Comparison of ENCODE assay signal across 16 cellular contexts in the genomic region with DNA sequence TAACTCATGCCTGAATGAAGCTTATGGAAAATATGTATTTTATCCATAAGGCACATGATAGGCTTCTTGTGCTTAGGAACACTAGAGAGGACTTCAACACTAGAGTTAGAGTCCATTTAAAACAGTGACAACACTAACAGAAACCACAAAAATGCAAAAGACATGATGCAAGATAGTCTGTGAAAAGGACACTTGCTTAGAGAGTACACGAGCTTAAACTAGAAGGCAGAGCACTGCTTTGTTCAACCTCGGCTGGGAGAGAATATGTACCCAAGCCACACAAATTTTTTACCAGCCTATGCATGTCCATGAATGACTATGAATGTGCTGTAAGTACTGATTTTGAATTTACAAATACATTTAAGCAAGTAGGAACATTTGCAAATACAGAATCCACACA.
A peak's percentile ranks its signal among the peaks of the same experiment; 100 is the strongest.
DNase-seq lines count a peak whose midpoint lies in the region; ATAC-seq and TF ChIP-seq lines count a peak whose summit lies in the region.
"Had no signal": no experiment of that assay in that cellular context is flagged by ENCODE, and none has a peak within 500 bp of the region (broad histone marks: within the 10 kb centered on the region; RNA-seq: fewer than 3 reads in every experiment).

No MANE protein-coding gene starts in this region.

- H3K79me2 ChIP-seq in PC-3 (ENCODE audit: low read length) = no peaks in the 10 kb centered on the region

- no peak for ATAC-seq in PC-3
- ATAC-seq: activated CD4-positive, alpha-beta T cell treated with anti-CD3 and anti-CD28 coated beads for 36 hours; effector memory CD8-positive, alpha-beta T cell had no signal

- peaks cover 9% of the 10 kb centered on the region for H3K27me3 Mint-ChIP-seq in chondrocyte (ENCODE audit: low read depth)

- no peak overlapping the region for H3K4me2 ChIP-seq in PC-3 (ENCODE audit: low read length)

- CTCF ChIA-PET in PC-3 (lab: Charles Lee) = no interaction called here

- H3F3A ChIP-seq in PC-3 (ENCODE audit: low read length, unreplicated experiment) = no peaks in the 10 kb centered on the region

- POLR2A ChIA-PET in PC-3 (lab: Charles Lee; ENCODE audit: unreplicated experiment) = no interaction called here

- no peak overlapping the region for H3K4me3 ChIP-seq in PC-3 (ENCODE audit: low read length)

- no peak overlapping the region for H3K9ac ChIP-seq in PC-3 (ENCODE audit: low read length)

- DNase-seq in GM03348 (ENCODE audit: low spot score) (peak; percentile 22), PC-3 (peak; percentile 10), chondrocyte (ENCODE audit: low spot score) (no peak), kidney tubule cell (ENCODE audit: low spot score) (peak; percentile 52), NCI-H2171 treated with DMSO at 0.1 percent for 48 hours (lab: John Stamatoyannopoulos, UW) (no peak)
- no peak for DNase-seq in activated CD4-positive, alpha-beta T cell treated with anti-CD3 and anti-CD28 coated beads for 48 hours
- DNase-seq in stimulated activated CD8-positive, alpha-beta memory T cell treated with anti-CD3 and anti-CD28 coated beads, Interleukin-4, amount 100 ng/mL, for 48 hours = no peak
- DNase-seq in stimulated activated CD4-positive, alpha-beta T cell treated with anti-CD3 and anti-CD28 coated beads, Interleukin-2, amount 100 ng/mL, for 24 hours = no peak
- DNase-seq: activated CD4-positive, alpha-beta T cell treated with anti-CD3 and anti-CD28 coated beads for 36 hours; activated naive CD4-positive, alpha-beta T cell treated with anti-CD3 and anti-CD28 coated beads, Interleukin-2, amount 50 U/mL, for 16 hours; effector memory CD8-positive, alpha-beta T cell; GOT3; immature natural killer cell; mesendoderm; SHP77 treated with DMSO at 0.1 percent for 48 hours had no signal

- 0 out of 2 replicates have a peak overlapping the region, but pooled peaks have one; percentile 21 for H2AFZ ChIP-seq in PC-3 (ENCODE audit: low read length)

- H3K27ac Mint-ChIP-seq in chondrocyte (ENCODE audit: unreplicated experiment) = peak overlapping the region; percentile 70
- H3K27ac Mint-ChIP-seq: activated CD4-positive, alpha-beta T cell treated with anti-CD3 and anti-CD28 coated beads for 36 hours; effector memory CD8-positive, alpha-beta T cell; immature natural killer cell had no signal

- H3K4me1 Mint-ChIP-seq in chondrocyte (ENCODE audit: low read depth) = peaks cover 4% of the 10 kb centered on the region
- H3K4me1 Mint-ChIP-seq: activated CD4-positive, alpha-beta T cell treated with anti-CD3 and anti-CD28 coated beads for 36 hours; immature natural killer cell; neural crest cell had no signal

- H3K9me3 ChIP-seq in PC-3 (ENCODE audit: low read length) = no peaks in the 10 kb centered on the region

- no peaks in the 10 kb centered on the region for H3K36me3 ChIP-seq in PC-3 (ENCODE audit: low read depth, low read length)

- TF ChIP-seq CTCF in PC-3 (conservative IDR thresholded peaks at IDR 0.05; ENCODE audit: low read depth, low read length) = no peak
- TF ChIP-seq CTCF in chondrocyte (IDR thresholded peaks at IDR 0.05) = no peak

- peaks cover 6% of the 10 kb centered on the region for H3K9me3 Mint-ChIP-seq in chondrocyte (ENCODE audit: low read depth)
- H3K9me3 Mint-ChIP-seq: effector memory CD8-positive, alpha-beta T cell had no signal

- H3K4me1 ChIP-seq in PC-3 (ENCODE audit: insufficient read depth, low read length) = no peaks in the 10 kb centered on the region

- intact Hi-C loops in PC-3 (cut with micrococcal nuclease) = no loop called here

- H4K20me1 ChIP-seq in PC-3 (ENCODE audit: low read length) = no peaks in the 10 kb centered on the region

- H3K4me3 Mint-ChIP-seq in chondrocyte (ENCODE audit: unreplicated experiment) = no peak overlapping the region
- H3K4me3 Mint-ChIP-seq: activated CD4-positive, alpha-beta T cell treated with anti-CD3 and anti-CD28 coated beads for 36 hours; effector memory CD8-positive, alpha-beta T cell; immature natural killer cell; neural crest cell had no signal

- H3K9me2 ChIP-seq in PC-3 (replicated peaks; ENCODE audit: low read length) = no peaks in the 10 kb centered on the region

- peaks cover 2% of the 10 kb centered on the region for H3K36me3 Mint-ChIP-seq in chondrocyte (ENCODE audit: low read depth)
- H3K36me3 Mint-ChIP-seq: immature natural killer cell had no signal

- no peak overlapping the region for H3K27ac ChIP-seq in PC-3 (ENCODE audit: low read length)

- no TSS peak for BruUV-seq in PC-3 (replicated peaks; lab: Mats Ljungman, UMichigan)

- no peaks in the 10 kb centered on the region for H3K27me3 ChIP-seq in PC-3 (ENCODE audit: low read length)

Comparison
In these comparisons a context has a peak if more than half of its experiments do, and no peak if none do; other contexts are left out.
1. DNase-seq: peak in GM03348 (single experiment), PC-3 (single experiment) and kidney tubule cell (single experiment); none in chondrocyte (single experiment), activated CD4-positive, alpha-beta T cell treated with anti-CD3 and anti-CD28 coated beads for 48 hours (single experiment), NCI-H2171 treated with DMSO at 0.1 percent for 48 hours (single experiment), stimulated activated CD8-positive, alpha-beta memory T cell treated with anti-CD3 and anti-CD28 coated beads, Interleukin-4, amount 100 ng/mL, for 48 hours (single experiment) and stimulated activated CD4-positive, alpha-beta T cell treated with anti-CD3 and anti-CD28 coated beads, Interleukin-2, amount 100 ng/mL, for 24 hours (0 of 2).